Comparison of ENCODE assay signal across 8 cellular contexts in genomic region chr11:69642913-69643632, GRCh38. TPM values are rescaled to one million over a fixed set of nuclear protein-coding genes. Genes with fewer than 3 reads are reported as not detected.
A peak's percentile ranks its signal among the peaks of the same experiment; 100 is the strongest.
DNase-seq lines count a peak whose midpoint lies in the region; ATAC-seq and TF ChIP-seq lines count a peak whose summit lies in the region.

No MANE protein-coding gene starts in this region.

- no peaks in the 10 kb centered on the region for H3K9me3 ChIP-seq in CD4-positive, alpha-beta T cell (ENCODE audit: control insufficient read depth, low read length)
- no peaks in the 10 kb centered on the region for H3K9me3 ChIP-seq in smooth muscle cell (replicated peaks; ENCODE audit: low read depth)

- peak overlapping the region; percentile 93 for H3K4me3 ChIP-seq in smooth muscle cell

- peaks cover 78% of the 10 kb centered on the region for H3K79me2 ChIP-seq in smooth muscle cell (ENCODE audit: low read depth)

- H3K36me3 ChIP-seq in smooth muscle cell (ENCODE audit: low read depth) = no peaks in the 10 kb centered on the region

- H3F3A ChIP-seq in smooth muscle cell (ENCODE audit: low read depth) = peaks cover 15% of the 10 kb centered on the region

- H3K9ac ChIP-seq in smooth muscle cell (ENCODE audit: low read depth) = peak overlapping the region; percentile 98

- peak; percentile 77 for ATAC-seq in CD4-positive, alpha-beta T cell (ENCODE audit: poor library complexity)
- ATAC-seq in GM21576 (IDR thresholded peaks at IDR 0.05; ENCODE audit: unreplicated experiment) (peak; percentile 45), HG02973 (IDR thresholded peaks at IDR 0.05; ENCODE audit: unreplicated experiment) (no peak)

- CTCF ChIA-PET in CD4-positive, alpha-beta T cell (lab: Charles Lee) = interaction anchor here (1.3 to 1.9 kb wide), 3 partner anchors 32 to 542 kb away, joined by 4 to 10 read pairs (median 9); partner anchors contain the start of genes LTO1 and MYEOV

- POLR2A ChIA-PET in CD4-positive, alpha-beta T cell (lab: Charles Lee) = interaction anchor here (1.1 to 3.5 kb wide), 3 partner anchors 27 to 542 kb away, joined by 3 to 21 read pairs (median 3); no protein-coding TSS in a partner anchor

- H3K4me2 ChIP-seq in smooth muscle cell = peak overlapping the region; percentile 96

- H3K9me3 Mint-ChIP-seq in CD4-positive, alpha-beta T cell = no peaks in the 10 kb centered on the region

- intact Hi-C loops in CD4-positive, alpha-beta T cell (cut with DNase I, micrococcal nuclease) = loop anchor here (1.0 to 10.0 kb wide), 3 partner anchors 351 to 678 kb away; no protein-coding TSS in a partner anchor

- peaks cover 31% of the 10 kb centered on the region for H3K4me1 Mint-ChIP-seq in CD4-positive, alpha-beta T cell (ENCODE audit: low read depth)

- peaks cover 62% of the 10 kb centered on the region for H4K20me1 ChIP-seq in smooth muscle cell (ENCODE audit: low read depth)

- peak overlapping the region; percentile 85 for H3K4me3 Mint-ChIP-seq in CD4-positive, alpha-beta T cell

- no peaks in the 10 kb centered on the region for H3K36me3 Mint-ChIP-seq in CD4-positive, alpha-beta T cell (ENCODE audit: low read depth)

- H3K27ac ChIP-seq in CD4-positive, alpha-beta T cell (ENCODE audit: low read depth, low read length) = no peak overlapping the region
- H3K27ac ChIP-seq in VCaP (peak overlapping the region; percentile 100), smooth muscle cell (ENCODE audit: low read depth) (peak overlapping the region; percentile 91)

- peaks cover 34% of the 10 kb centered on the region for H3K27me3 ChIP-seq in CD4-positive, alpha-beta T cell (ENCODE audit: control insufficient read depth, insufficient read depth, low read length)
- H3K27me3 ChIP-seq in smooth muscle cell (ENCODE audit: low read depth) = no peaks in the 10 kb centered on the region

- H2AFZ ChIP-seq in smooth muscle cell (ENCODE audit: low read depth) = no peak overlapping the region

- H3K27ac Mint-ChIP-seq in CD4-positive, alpha-beta T cell = no peak overlapping the region

- WGBS in smooth muscle cell (ENCODE audit: low lambda C conversion rate) = 2% methylated on average over 57 of the region's 81 CpGs

- peak; percentile 55 to 84 (median 71) for DNase-seq in CD4-positive, alpha-beta T cell
- DNase-seq in NCI-H128 (lab: John Stamatoyannopoulos, UW; ENCODE audit: unreplicated experiment) (peak; percentile 19), T47D (ENCODE audit: low read depth in 1 of 2, low spot score in 1 of 2) (peak; percentile 80 to 88), inferior parietal cortex (ENCODE audit: extremely low spot score) (peak; percentile 69), smooth muscle cell (lab: John Stamatoyannopoulos, UW; ENCODE audit: unreplicated experiment) (peak; percentile 51)

- peak; percentile 92 for TF ChIP-seq CTCF in CD4-positive, alpha-beta T cell (IDR thresholded peaks at IDR 0.05)
- TF ChIP-seq CTCF in VCaP (conservative IDR thresholded peaks at IDR 0.05) (peak; percentile 96), smooth muscle cell (IDR thresholded peaks at IDR 0.05; ENCODE audit: borderline replicate concordance, insufficient read depth, poor library complexity, severe bottlenecking) (peak; percentile 98)

- H3K27me3 Mint-ChIP-seq in CD4-positive, alpha-beta T cell = peaks cover 34% of the 10 kb centered on the region

- in situ Hi-C loops in T47D (cut with HindIII; ENCODE audit: low pct_unique_long_range_greater_than_20kb, low sequenced_read_pairs) = no loop called here

- peaks cover 30% of the 10 kb centered on the region for H3K4me1 ChIP-seq in smooth muscle cell (ENCODE audit: low read depth)

RNA-seq across cellular contexts. Expression of gene CCND1, which starts 2.1 kb away (rescaled TPM):
- 1 to 10 TPM; 1.7 to 2.4 TPM for total RNA-seq in CD4-positive, alpha-beta T cell
- total RNA-seq in smooth muscle cell = 281 and 307 TPM in 2 replicates
- 482 and 510 TPM in 2 replicates for polyA plus RNA-seq in smooth muscle cell

RNA-seq across cellular contexts. Expression of gene LTO1, which starts 32.1 kb away (rescaled TPM):
- total RNA-seq in CD4-positive, alpha-beta T cell = 10 to 100 TPM; 33.5 to 35.5 TPM
- 7.2 and 8.0 TPM in 2 replicates for total RNA-seq in smooth muscle cell
- polyA plus RNA-seq in smooth muscle cell = 17.3 and 22.6 TPM in 2 replicates

Comparison
In these comparisons a context has a peak if more than half of its experiments do, and no peak if none do; other contexts are left out.
1. DNase-seq: peak in every context shown above with its lines; median percentile 84 in T47D; 71 in CD4-positive, alpha-beta T cell; 69 in inferior parietal cortex; 51 in smooth muscle cell; 19 in NCI-H128.
2. RNA of gene CCND1, which starts 2.1 kb away (total RNA-seq): 281 to 307 TPM in smooth muscle cell; 1.7 to 2.4 TPM in CD4-positive, alpha-beta T cell; every median in the first group is over 10 times any median in the second.
3. Peak in every context shown above with its lines, with median percentiles within 50 percentile points of each other: CTCF ChIP-seq.